8 cellular contexts compared by ENCODE assay signal in the genomic region with DNA sequence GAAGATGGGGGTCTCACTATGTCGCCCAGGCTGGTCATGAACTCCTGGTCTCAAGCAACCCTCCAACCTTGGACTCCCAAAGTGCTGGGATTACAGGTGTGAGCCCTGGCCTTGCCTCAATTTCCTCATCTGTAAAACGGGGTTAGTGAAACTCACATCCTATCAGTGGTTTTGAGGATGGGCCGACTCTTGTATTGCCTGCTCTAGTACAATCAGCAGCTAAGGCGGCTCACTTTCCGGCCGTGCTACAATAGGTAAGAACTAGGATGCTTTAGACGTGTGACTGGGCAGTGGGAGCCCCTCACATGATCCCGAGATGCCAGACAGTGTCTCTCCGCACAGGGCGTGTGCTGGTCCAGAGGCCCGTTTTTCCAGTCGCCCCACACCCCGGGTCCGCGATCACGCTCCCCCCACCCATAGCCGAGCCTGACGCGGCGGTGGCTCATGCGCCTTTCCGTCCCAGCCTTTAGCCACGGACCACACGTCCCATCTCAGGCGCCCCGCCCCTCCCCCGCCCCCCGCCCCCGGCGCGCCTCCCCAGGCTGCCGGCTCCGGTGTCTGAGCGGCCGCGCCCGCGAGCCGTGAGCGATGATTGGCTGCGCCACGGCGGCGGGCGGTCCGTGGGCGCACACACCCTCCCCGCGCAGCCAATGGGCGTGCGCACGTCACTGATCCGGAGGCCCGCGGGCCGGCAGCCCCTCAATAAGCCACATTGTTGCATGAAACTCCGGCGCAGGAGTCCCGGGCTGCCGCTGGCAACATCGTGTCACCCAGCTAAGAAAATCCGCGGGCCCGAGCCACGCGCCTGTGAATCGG. TPM values are rescaled to one million over a fixed set of nuclear protein-coding genes. Genes with fewer than 3 reads are reported as not detected.
DNase-seq lines count a peak whose midpoint lies in the region; ATAC-seq and TF ChIP-seq lines count a peak whose summit lies in the region.

A gene (plus strand): TSS at position 710 of the 816 bp plus-strand sequence. CDS start 454 bp downstream, outside the sequence.

- ATAC-seq in GM19035 (IDR thresholded peaks at IDR 0.05; ENCODE audit: unreplicated experiment) (peak; percentile 76), HG03280 (IDR thresholded peaks at IDR 0.05; ENCODE audit: unreplicated experiment) (peak; percentile 86), memory B cell (ENCODE audit: low read depth) (peak; percentile 82)
- ATAC-seq in activated CD8-positive, alpha-beta T cell treated with anti-CD3 and anti-CD28 coated beads for 36 hours, result peak; percentile 90

- intact Hi-C loops in activated CD8-positive, alpha-beta T cell treated with anti-CD3 and anti-CD28 coated beads for 36 hours (cut with micrococcal nuclease), result no loop called here

- H3K27ac Mint-ChIP-seq in activated CD8-positive, alpha-beta T cell treated with anti-CD3 and anti-CD28 coated beads for 36 hours, result peak within 1 kb of the TSS; percentile 93
- H3K27ac Mint-ChIP-seq in memory B cell, result peak within 1 kb of the TSS; percentile 86

- peak within 1 kb of the TSS; percentile 95 for H3K4me3 ChIP-seq in BJ (ENCODE audit: low read depth, low read length)

- CTCF ChIA-PET in BJ (lab: Yijun Ruan, JAX), result interaction anchor here (0.6 to 5.1 kb wide), 5 partner anchors 23 to 142 kb away, joined by 3 to 48 read pairs (median 3); no protein-coding TSS in a partner anchor
- CTCF ChIA-PET in activated CD8-positive, alpha-beta T cell treated with anti-CD3 and anti-CD28 coated beads for 36 hours (lab: Charles Lee), result interaction anchor here (0.9 to 3.4 kb wide), 2 partner anchors 42 to 118 kb away, joined by 3 to 27 read pairs; no protein-coding TSS in a partner anchor

- peaks cover 42% of the 10 kb centered on the region for H3K4me1 Mint-ChIP-seq in activated CD8-positive, alpha-beta T cell treated with anti-CD3 and anti-CD28 coated beads for 36 hours (ENCODE audit: low read depth)
- peaks cover 21% of the 10 kb centered on the region for H3K4me1 Mint-ChIP-seq in memory B cell

- no peak for TF ChIP-seq CTCF in BJ (IDR thresholded peaks at IDR 0.05; ENCODE audit: insufficient read depth, low read depth, low read length)
- no peak for TF ChIP-seq CTCF in activated CD8-positive, alpha-beta T cell treated with anti-CD3 and anti-CD28 coated beads for 36 hours (IDR thresholded peaks at IDR 0.05)

- peak within 1 kb of the TSS; percentile 95 for H3K4me3 Mint-ChIP-seq in activated CD8-positive, alpha-beta T cell treated with anti-CD3 and anti-CD28 coated beads for 36 hours
- H3K4me3 Mint-ChIP-seq in memory B cell, result peak within 1 kb of the TSS; percentile 91

- H3K9me3 Mint-ChIP-seq in activated CD8-positive, alpha-beta T cell treated with anti-CD3 and anti-CD28 coated beads for 36 hours, result no peaks in the 10 kb centered on the region
- H3K9me3 Mint-ChIP-seq in memory B cell, result no peaks in the 10 kb centered on the region

- no peaks in the 10 kb centered on the region for H3K36me3 ChIP-seq in BJ (ENCODE audit: control insufficient read depth, insufficient read depth, low read length)

- H3K27me3 Mint-ChIP-seq in activated CD8-positive, alpha-beta T cell treated with anti-CD3 and anti-CD28 coated beads for 36 hours, result peaks cover 3% of the 10 kb centered on the region
- H3K27me3 Mint-ChIP-seq in memory B cell, result no peaks in the 10 kb centered on the region

- H3K36me3 Mint-ChIP-seq in activated CD8-positive, alpha-beta T cell treated with anti-CD3 and anti-CD28 coated beads for 36 hours (ENCODE audit: low read depth), result peaks cover 38% of the 10 kb centered on the region
- H3K36me3 Mint-ChIP-seq in memory B cell, result no peaks in the 10 kb centered on the region

- POLR2A ChIA-PET in BJ (lab: Charles Lee), result no interaction called here
- POLR2A ChIA-PET in activated CD8-positive, alpha-beta T cell treated with anti-CD3 and anti-CD28 coated beads for 36 hours (lab: Charles Lee), result interaction anchor here (0.8 to 2.6 kb wide), 7 partner anchors 10 to 243 kb away, joined by 3 to 11 read pairs (median 3); no protein-coding TSS in a partner anchor

- no peaks in the 10 kb centered on the region for H3K27me3 ChIP-seq in BJ (ENCODE audit: control insufficient read depth, insufficient read depth, low read length)

- DNase-seq in BJ (ENCODE audit: low read depth) (no peak), NCI-H774 (lab: John Stamatoyannopoulos, UW) (peak; percentile 76), memory B cell (ENCODE audit: low spot score in 2 of 2) (peak; percentile 70)
- peak; percentile 90 for DNase-seq in activated CD8-positive, alpha-beta T cell treated with anti-CD3 and anti-CD28 coated beads for 36 hours
- DNase-seq in effector CD4-positive, alpha-beta T cell, result peak; percentile 70
- peak; percentile 71 for DNase-seq in stimulated activated CD8-positive, alpha-beta memory T cell treated with anti-CD3 and anti-CD28 coated beads, Interleukin-12 subunit alpha, Interleukin-12 subunit beta, amount 100 ng/mL, for 4 hours (ENCODE audit: low read depth)

RNA-seq across cellular contexts. Expression of the gene that starts here (rescaled TPM):
- 21.8 and 23.8 TPM in 2 replicates for polyA plus RNA-seq in BJ (2011; rRNA removed)
- polyA minus RNA-seq in BJ (2011; rRNA and poly(A)+ RNA removed), result 37.7 and 49.1 TPM in 2 replicates
- 100 to 1,000 TPM; 121 to 124 TPM for total RNA-seq in activated CD8-positive, alpha-beta T cell treated with anti-CD3 and anti-CD28 coated beads for 36 hours
